ENCODE assay signal across 1 cellular context in genomic region chr2:39240758-39241157, GRCh38.
TF ChIP-seq lines count a peak whose summit lies in the region.

No MANE protein-coding gene starts in this region.

TF ChIP-seq in SK-N-SH, 30 proteins besides CTCF, POLR2A, EP300 and RAD21 (continued from another document):
- no peak for TF ChIP-seq USF2 (IDR thresholded peaks at IDR 0.05; ENCODE audit: borderline replicate concordance, low read depth, low read length)
- TF ChIP-seq PBX3 (IDR thresholded peaks at IDR 0.05), result no peak
- no peak for TF ChIP-seq FOXM1 (IDR thresholded peaks at IDR 0.05; ENCODE audit: low read depth)
- TF ChIP-seq FOSL2 (IDR thresholded peaks at IDR 0.05; ENCODE audit: borderline replicate concordance, low read depth), result no peak
- TF ChIP-seq TAF1 (IDR thresholded peaks at IDR 0.05; ENCODE audit: borderline replicate concordance, low read depth, low read length), result no peak
- no peak for TF ChIP-seq NFIC (IDR thresholded peaks at IDR 0.05; ENCODE audit: borderline replicate concordance)
